22 cellular contexts compared by ENCODE assay signal in genomic region chr2:25492726-25493125, GRCh38.
"Had no signal": no experiment of that assay in that cellular context is flagged by ENCODE, and none has a peak within 500 bp of the region (broad histone marks: within the 10 kb centered on the region; RNA-seq: fewer than 3 reads in every experiment).

No MANE protein-coding gene starts in this region.

- ATAC-seq: activated naive CD8-positive, alpha-beta T cell treated with anti-CD3 and anti-CD28 coated beads, Interleukin-2, amount 50 U/mL, for 24 hours; gastrocnemius medialis; psoas muscle had no signal

- H3K27me3 ChIP-seq: esophagus squamous epithelium, gastrocnemius medialis, neutrophil, pancreas, right atrium auricular region, tibial artery had no signal

- H3K4me3 Mint-ChIP-seq: activated CD4-positive, alpha-beta memory T cell treated with anti-CD3 and anti-CD28 coated beads for 36 hours; activated naive CD8-positive, alpha-beta T cell treated with anti-CD3 and anti-CD28 coated beads, Interleukin-2, amount 50 U/mL, for 24 hours; activated T-cell treated with anti-CD3 and anti-CD28 coated beads, Interleukin-2, amount 50 U/mL, for 72 hours; nephron; stimulated activated naive CD8-positive, alpha-beta T cell treated with anti-CD3 and anti-CD28 coated beads, Interleukin-15, Interleukin-2, amounts not matched to agents 100 ng/mL and 50 ng/mL, for 24 hours had no signal

- H3K4me3 ChIP-seq: coronary artery, esophagus squamous epithelium, gastrocnemius medialis, pancreas, psoas muscle, right atrium auricular region, tibial artery had no signal

- H3K36me3 ChIP-seq: esophagus squamous epithelium, gastrocnemius medialis, neutrophil, pancreas, right atrium auricular region, tibial artery had no signal

- H3K4me1 ChIP-seq: right atrium auricular region, tibial artery had no signal

- H3K9me3 Mint-ChIP-seq: activated CD4-positive, alpha-beta memory T cell treated with anti-CD3 and anti-CD28 coated beads for 36 hours; activated naive CD8-positive, alpha-beta T cell treated with anti-CD3 and anti-CD28 coated beads, Interleukin-2, amount 50 U/mL, for 24 hours; activated T-cell treated with anti-CD3 and anti-CD28 coated beads, Interleukin-2, amount 50 U/mL, for 72 hours; nephron; stimulated activated naive CD8-positive, alpha-beta T cell treated with anti-CD3 and anti-CD28 coated beads, Interleukin-15, Interleukin-2, amounts not matched to agents 100 ng/mL and 50 ng/mL, for 24 hours had no signal

- H3K27ac Mint-ChIP-seq: activated CD4-positive, alpha-beta memory T cell treated with anti-CD3 and anti-CD28 coated beads for 36 hours; activated naive CD8-positive, alpha-beta T cell treated with anti-CD3 and anti-CD28 coated beads, Interleukin-2, amount 50 U/mL, for 24 hours; stimulated activated naive CD8-positive, alpha-beta T cell treated with anti-CD3 and anti-CD28 coated beads, Interleukin-15, Interleukin-2, amounts not matched to agents 100 ng/mL and 50 ng/mL, for 24 hours had no signal

- H3K36me3 Mint-ChIP-seq: activated CD4-positive, alpha-beta memory T cell treated with anti-CD3 and anti-CD28 coated beads for 36 hours had no signal

- DNase-seq: activated CD4-positive, alpha-beta memory T cell treated with anti-CD3 and anti-CD28 coated beads for 36 hours; activated CD4-positive, alpha-beta T cell treated with anti-CD3 and anti-CD28 coated beads for 48 hours; activated effector memory CD4-positive, alpha-beta T cell treated with anti-CD3 and anti-CD28 coated beads, Interleukin-2, amount 50 U/mL, for 16 hours; activated naive CD4-positive, alpha-beta T cell treated with anti-CD3 and anti-CD28 coated beads, Interleukin-2, amount 50 U/mL, for 16 hours; activated naive CD8-positive, alpha-beta T cell treated with anti-CD3 and anti-CD28 coated beads, Interleukin-2, amount 50 U/mL, for 24 hours; activated T-cell treated with anti-CD3 and anti-CD28 coated beads, Interleukin-2, amount 50 U/mL, for 72 hours; cerebellar nuclear complex; esophagus squamous epithelium; gastrocnemius medialis; hypothalamus; left cardiac atrium; pancreas; psoas muscle; stimulated activated CD4-positive, alpha-beta T cell treated with anti-CD3 and anti-CD28 coated beads, Interleukin-12 subunit alpha, Interleukin-12 subunit beta, amount 100 ng/mL, for 4 hours; stimulated activated CD4-positive, alpha-beta T cell treated with anti-CD3 and anti-CD28 coated beads, Interleukin-4, amount 100 ng/mL, for 4 hours; substantia nigra; tibial artery had no signal

- FAIRE-seq: pancreas had no signal

- H3K27ac ChIP-seq: coronary artery, esophagus squamous epithelium, gastrocnemius medialis, neutrophil, pancreas, psoas muscle, right atrium auricular region, tibial artery had no signal

- H3K9me3 ChIP-seq: esophagus squamous epithelium, gastrocnemius medialis, neutrophil, pancreas, psoas muscle, right atrium auricular region, tibial artery had no signal
